ENCODE assay signal across 13 cellular contexts in the genomic region with DNA sequence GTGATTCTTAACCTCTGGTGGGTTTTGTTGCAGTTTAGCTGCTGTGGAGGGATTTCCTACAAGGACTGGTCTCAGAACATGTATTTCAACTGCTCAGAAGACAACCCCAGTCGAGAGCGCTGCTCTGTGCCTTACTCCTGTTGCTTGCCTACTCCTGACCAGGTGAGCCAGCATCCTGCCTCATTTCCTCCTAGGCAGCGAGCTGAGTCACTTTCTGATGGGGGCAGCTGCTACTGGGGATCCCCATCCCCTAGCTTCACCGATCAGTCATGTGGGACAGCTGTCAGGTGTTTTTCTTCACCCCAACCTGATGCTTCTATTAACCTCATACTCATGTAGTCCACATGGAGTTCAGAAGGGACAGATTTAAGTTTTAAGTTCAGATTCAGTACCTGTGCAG. TPM values are rescaled to one million over a fixed set of nuclear protein-coding genes. Genes with fewer than 3 reads are reported as not detected.
DNase-seq lines count a peak whose midpoint lies in the region; ATAC-seq and TF ChIP-seq lines count a peak whose summit lies in the region.
"Had no signal": no experiment of that assay in that cellular context is flagged by ENCODE, and none has a peak within 500 bp of the region (broad histone marks: within the 10 kb centered on the region; RNA-seq: fewer than 3 reads in every experiment).

No MANE protein-coding gene starts in this region.

- H3K9me3 ChIP-seq in OCI-LY3 (ENCODE audit: insufficient read depth, low read length) = no peaks in the 10 kb centered on the region
- H3K9me3 ChIP-seq: esophagus squamous epithelium had no signal

- H3K4me2 ChIP-seq in OCI-LY3 (ENCODE audit: low read length) = peak overlapping the region; percentile 72

- no peaks in the 10 kb centered on the region for H3K27me3 ChIP-seq in OCI-LY3 (ENCODE audit: low read depth, low read length)

- peaks cover 64% of the 10 kb centered on the region for H3K36me3 ChIP-seq in OCI-LY3 (replicated peaks; ENCODE audit: low read depth, low read length)
- H3K36me3 ChIP-seq: esophagus squamous epithelium had no signal

- no peak overlapping the region for H2AFZ ChIP-seq in OCI-LY3 (ENCODE audit: low read depth, low read length)

- TF ChIP-seq POLR2A in lower leg skin (IDR thresholded peaks at IDR 0.05) = no peak

- intact Hi-C loops in lower leg skin (cut with DNase I; ENCODE audit: low total_unique reads) = loop anchor here (2.0 kb wide), 1 partner anchor 44 kb away; no protein-coding TSS in a partner anchor

- H3K27ac ChIP-seq in OCI-LY3 (ENCODE audit: low read length) = peak overlapping the region; percentile 94
- H3K27ac ChIP-seq: esophagus squamous epithelium had no signal

- 89 to 92% methylated on average over 4 of the region's 4 CpGs for WGBS in lower leg skin, 2 donors

- H3K4me3 ChIP-seq in GM12864 (ENCODE audit: low read depth, low read length) = no peak overlapping the region
- H3K4me3 ChIP-seq in OCI-LY3 (ENCODE audit: low read length) = peak overlapping the region; percentile 15; the same call in 1 of the 2 replicates
- no peak overlapping the region for H3K4me3 ChIP-seq in lower leg skin (ENCODE audit: low read depth, poor library complexity, severe bottlenecking)
- H3K4me3 ChIP-seq: esophagus squamous epithelium had no signal

- peak; percentile 49 for ATAC-seq in GM19023 (IDR thresholded peaks at IDR 0.05; ENCODE audit: unreplicated experiment)
- ATAC-seq in HG02642 (IDR thresholded peaks at IDR 0.05; ENCODE audit: poor library complexity, unreplicated experiment) = peak; percentile 46

- H4K20me1 ChIP-seq in OCI-LY3 (ENCODE audit: insufficient read depth, low read length) = peaks cover 12% of the 10 kb centered on the region

- H3K79me2 ChIP-seq in OCI-LY3 (ENCODE audit: low read length) = peaks cover 30% of the 10 kb centered on the region

- peaks cover 95% of the 10 kb centered on the region for H3K4me1 ChIP-seq in OCI-LY3 (ENCODE audit: low read length)

- H3K9ac ChIP-seq in OCI-LY3 (ENCODE audit: low read length) = peak overlapping the region; percentile 56; the same call in 1 of the 2 replicates

- no peak for TF ChIP-seq CTCF in GM12864 (IDR thresholded peaks at IDR 0.05; ENCODE audit: low read depth, low read length, missing control alignments)
- no peak for TF ChIP-seq CTCF in OCI-LY3 (IDR thresholded peaks at IDR 0.05; ENCODE audit: low read depth, low read length)
- no peak for TF ChIP-seq CTCF in lower leg skin (IDR thresholded peaks at IDR 0.05)

- DNase-seq in GM12864 (ENCODE audit: low read depth) (peak; percentile 64), dermis blood vessel endothelial cell (no peak), lower leg skin (ENCODE audit: low spot score in 2 of 2) (no peak), NCI-H187 (lab: John Stamatoyannopoulos, UW) (no peak)
- no peak for DNase-seq in activated effector memory CD4-positive, alpha-beta T cell treated with anti-CD3 and anti-CD28 coated beads, Interleukin-2, amount 50 U/mL, for 16 hours
- DNase-seq: esophagus squamous epithelium, KG1, mesenchymal stem cell, NCI-H1436, SIG-M5 had no signal

RNA-seq across cellular contexts. Expression of a gene that starts 21.7 kb away (rescaled TPM):
- total RNA-seq in dermis blood vessel endothelial cell (3.2 and 5.8 TPM in 2 replicates), lower leg skin (10 to 100 TPM in 3 of 4 donors, 1 to 10 TPM in 1; 9.7 to 19.4 (median 14.7) TPM)

RNA-seq across cellular contexts. Expression of a gene that starts 22.2 kb away (rescaled TPM):
- total RNA-seq in dermis blood vessel endothelial cell = 0.19 TPM in 1 of 2 replicates, not detected in the other
- total RNA-seq in lower leg skin = 10 to 100 TPM in 2 of 4 donors, 1 to 10 TPM in 2; 7.4 to 13.4 (median 9.9) TPM

RNA-seq across cellular contexts. Expression of a gene that starts 58.1 kb away (rescaled TPM):
- 20.9 and 25.6 TPM in 2 replicates for total RNA-seq in dermis blood vessel endothelial cell
- 10 to 100 TPM; 31.1 to 45.8 (median 39.2) TPM for total RNA-seq in lower leg skin
